In genomic region chr2:26401739-26402541, GRCh38 we compare ENCODE assay signal across 9 cellular contexts. TPM values are rescaled to one million over a fixed set of nuclear protein-coding genes. Genes with fewer than 3 reads are reported as not detected.
DNase-seq lines count a peak whose midpoint lies in the region; ATAC-seq and TF ChIP-seq lines count a peak whose summit lies in the region.
"Had no signal": no experiment of that assay in that cellular context is flagged by ENCODE, and none has a peak within 500 bp of the region (broad histone marks: within the 10 kb centered on the region; RNA-seq: fewer than 3 reads in every experiment).

Gene DRC1 (plus strand): TSS chr2:26401920. CDS start chr2:26401990, 70 bp downstream.

- H3K27ac ChIP-seq in heart left ventricle = no peak within 1 kb of the TSS
- no peak within 1 kb of the TSS for H3K27ac ChIP-seq in parathyroid adenoma
- H3K27ac ChIP-seq: PC-9 had no signal

- TF ChIP-seq CTCF in heart left ventricle (IDR thresholded peaks at IDR 0.05) (no peak), parathyroid adenoma (IDR thresholded peaks at IDR 0.05) (no peak)

- no peak for TF ChIP-seq POLR2A in heart left ventricle (IDR thresholded peaks at IDR 0.05)

- H3K36me3 ChIP-seq in ES-I3 (ENCODE audit: insufficient read depth, low read length) (no peaks in the 10 kb centered on the region), heart left ventricle (no peaks in the 10 kb centered on the region), parathyroid adenoma (ENCODE audit: control insufficient read depth, insufficient read depth, low read length) (no peaks in the 10 kb centered on the region)

- peak; percentile 12 for DNase-seq in NCI-H1436 treated with DMSO at 0.1 percent for 48 hours (lab: John Stamatoyannopoulos, UW)
- peak; percentile 50 for DNase-seq in amniotic stem cell (lab: John Stamatoyannopoulos, UW)
- peak; percentile 62 to 77 (median 72) for DNase-seq in heart left ventricle
- no peak for DNase-seq in OCI-M1 (lab: John Stamatoyannopoulos, UW)

- H3K4me3 ChIP-seq in heart left ventricle (peak within 1 kb of the TSS in 10 of 12 donors; percentile 16 to 51 (median 40)), parathyroid adenoma (ENCODE audit: low read depth, low read length) (peak within 1 kb of the TSS; percentile 31)
- H3K4me3 ChIP-seq: PC-9 had no signal

- H3K79me2 ChIP-seq in parathyroid adenoma = no peaks in the 10 kb centered on the region

- 12 to 34% (median 14%) methylated on average over 24 to 63 of the region's 63 CpGs for WGBS in heart left ventricle, 4 donors

- ATAC-seq in heart left ventricle (peak; percentile 37 to 93 (median 92)), GM21528 (IDR thresholded peaks at IDR 0.05; ENCODE audit: low FRiP score, unreplicated experiment) (no peak), GM19397 (IDR thresholded peaks at IDR 0.05; ENCODE audit: unreplicated experiment) (no peak)

- intact Hi-C loops in heart left ventricle (cut with DNase I) = no loop called here

- peaks cover 7% of the 10 kb centered on the region; the same call in 1 of the 2 replicates for H3K4me1 ChIP-seq in ES-I3 (ENCODE audit: insufficient read depth, low read length)
- H3K4me1 ChIP-seq in heart left ventricle = peaks cover 0 to 9% (median 3%) of the 10 kb centered on the region in 12 donors
- no peaks in the 10 kb centered on the region for H3K4me1 ChIP-seq in parathyroid adenoma

- H3K4me2 ChIP-seq in parathyroid adenoma (ENCODE audit: low read length) = peak within 1 kb of the TSS; percentile 40
- H3K4me2 ChIP-seq: PC-9 had no signal

- H3K9ac ChIP-seq in ES-I3 (ENCODE audit: low read depth, low read length) = peak within 1 kb of the TSS; percentile 56; the same call in 1 of the 2 replicates
- H3K9ac ChIP-seq in parathyroid adenoma = no peak within 1 kb of the TSS

- H3K27me3 ChIP-seq in heart left ventricle = peaks cover 0 to 14% (median 0%) of the 10 kb centered on the region in 9 donors
- no peaks in the 10 kb centered on the region for H3K27me3 ChIP-seq in parathyroid adenoma (ENCODE audit: control insufficient read depth, insufficient read depth, low read length)

- H2AFZ ChIP-seq in parathyroid adenoma = peak within 1 kb of the TSS; percentile 87
- H2AFZ ChIP-seq: PC-9 had no signal

- H3K9me3 ChIP-seq in ES-I3 (ENCODE audit: control insufficient read depth, insufficient read depth, low read length) (no peaks in the 10 kb centered on the region), heart left ventricle (no peaks in the 10 kb centered on the region), parathyroid adenoma (ENCODE audit: control insufficient read depth, low read length) (no peaks in the 10 kb centered on the region)

RNA-seq across cellular contexts. Expression of gene DRC1, which starts in this region (rescaled TPM):
- under 1 TPM in 2 of 9 donors, not detected in 7; 0.44 to 0.73 TPM for total RNA-seq in heart left ventricle
- under 1 TPM in 1 of 2 donors, not detected in 1; 0.15 TPM for polyA plus RNA-seq in heart left ventricle

Comparison
In these comparisons a context has a peak if more than half of its experiments do, and no peak if none do; other contexts are left out.
1. Peak in DNase-seq, ATAC-seq and H3K4me3 ChIP-seq in heart left ventricle; RNA of the gene not detected or under 1 TPM.